In the genomic region with DNA sequence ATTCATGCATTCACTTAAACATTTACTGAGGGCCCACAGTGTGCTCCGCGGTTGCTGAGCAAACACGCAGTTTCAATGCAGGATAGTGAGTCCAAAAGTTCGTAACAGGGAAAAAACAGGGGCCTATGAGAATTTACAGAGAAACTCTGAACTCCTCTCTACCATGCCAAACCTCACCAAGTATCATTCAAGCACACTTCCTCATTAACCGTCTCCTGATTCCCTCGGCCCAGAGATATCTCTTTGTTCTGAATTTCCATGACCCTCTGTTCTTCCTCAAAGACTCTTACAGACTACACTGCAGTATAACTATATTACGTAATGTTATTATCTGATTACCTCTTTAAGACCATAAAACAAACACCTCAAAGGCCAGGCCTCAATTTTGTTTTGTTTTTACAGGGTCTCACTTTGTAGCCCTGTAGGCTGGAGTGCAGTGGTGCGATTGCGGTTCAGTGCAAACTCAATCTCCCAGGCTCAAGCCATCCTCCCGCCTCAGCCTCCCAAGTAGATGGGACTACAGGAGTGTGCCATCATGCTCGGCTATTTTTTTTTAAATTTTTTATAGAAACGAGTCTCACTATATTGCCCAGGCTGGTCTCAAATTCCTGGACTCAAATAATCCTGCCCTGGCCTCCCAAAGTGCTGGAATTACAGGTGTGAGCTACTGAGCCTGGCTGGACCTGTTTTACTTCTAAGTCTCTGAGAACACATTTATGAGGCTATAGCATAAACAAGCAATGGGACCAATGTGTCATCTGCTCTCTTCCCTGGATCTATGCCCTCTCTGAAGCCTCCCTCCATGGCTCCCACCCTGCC, we compare ENCODE assay signal across 1 cellular context.
TF ChIP-seq lines count a peak whose summit lies in the region.

No MANE protein-coding gene starts in this region.

TF ChIP-seq in HepG2, 621 proteins besides CTCF, POLR2A, EP300 and RAD21 (continues in another document):
- TF ChIP-seq, protein P1, sequence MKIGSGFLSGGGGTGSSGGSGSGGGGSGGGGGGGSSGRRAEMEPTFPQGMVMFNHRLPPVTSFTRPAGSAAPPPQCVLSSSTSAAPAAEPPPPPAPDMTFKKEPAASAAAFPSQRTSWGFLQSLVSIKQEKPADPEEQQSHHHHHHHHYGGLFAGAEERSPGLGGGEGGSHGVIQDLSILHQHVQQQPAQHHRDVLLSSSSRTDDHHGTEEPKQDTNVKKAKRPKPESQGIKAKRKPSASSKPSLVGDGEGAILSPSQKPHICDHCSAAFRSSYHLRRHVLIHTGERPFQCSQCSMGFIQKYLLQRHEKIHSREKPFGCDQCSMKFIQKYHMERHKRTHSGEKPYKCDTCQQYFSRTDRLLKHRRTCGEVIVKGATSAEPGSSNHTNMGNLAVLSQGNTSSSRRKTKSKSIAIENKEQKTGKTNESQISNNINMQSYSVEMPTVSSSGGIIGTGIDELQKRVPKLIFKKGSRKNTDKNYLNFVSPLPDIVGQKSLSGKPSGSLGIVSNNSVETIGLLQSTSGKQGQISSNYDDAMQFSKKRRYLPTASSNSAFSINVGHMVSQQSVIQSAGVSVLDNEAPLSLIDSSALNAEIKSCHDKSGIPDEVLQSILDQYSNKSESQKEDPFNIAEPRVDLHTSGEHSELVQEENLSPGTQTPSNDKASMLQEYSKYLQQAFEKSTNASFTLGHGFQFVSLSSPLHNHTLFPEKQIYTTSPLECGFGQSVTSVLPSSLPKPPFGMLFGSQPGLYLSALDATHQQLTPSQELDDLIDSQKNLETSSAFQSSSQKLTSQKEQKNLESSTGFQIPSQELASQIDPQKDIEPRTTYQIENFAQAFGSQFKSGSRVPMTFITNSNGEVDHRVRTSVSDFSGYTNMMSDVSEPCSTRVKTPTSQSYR (CRISPR knock-in tag; IDR thresholded peaks at IDR 0.05; ENCODE audit: borderline replicate concordance): no peak
- TF ChIP-seq PBX2 (CRISPR knock-in tag; IDR thresholded peaks at IDR 0.05) (no peak), NFIC (IDR thresholded peaks at IDR 0.05; ENCODE audit: low read length) (no peak), ZNF20 (CRISPR knock-in tag; IDR thresholded peaks at IDR 0.05) (no peak), ZNF570 (CRISPR knock-in tag; IDR thresholded peaks at IDR 0.05; ENCODE audit: borderline replicate concordance) (no peak), HNF4G (IDR thresholded peaks at IDR 0.05; ENCODE audit: borderline replicate concordance, low read depth, low read length) (peak; percentile 38; the same call in 1 of the 2 replicates), HNF4G (CRISPR knock-in tag; IDR thresholded peaks at IDR 0.05; ENCODE audit: borderline replicate concordance, low read depth) (no peak), POLR2G (IDR thresholded peaks at IDR 0.05; ENCODE audit: low read depth, low read length) (peak; percentile 71; the same call in 1 of the 2 replicates), SSRP1 (CRISPR knock-in tag; IDR thresholded peaks at IDR 0.05) (no peak), ZNF704 (CRISPR knock-in tag; IDR thresholded peaks at IDR 0.05; ENCODE audit: borderline replicate concordance) (no peak), MLLT10 (CRISPR knock-in tag; IDR thresholded peaks at IDR 0.05) (no peak), ZNF781 (CRISPR knock-in tag; IDR thresholded peaks at IDR 0.05; ENCODE audit: borderline replicate concordance, not compliant biosample characterization) (no peak), PITX1 (CRISPR knock-in tag; IDR thresholded peaks at IDR 0.05) (no peak), HOXA5 (CRISPR knock-in tag; IDR thresholded peaks at IDR 0.05) (no peak), KLF16 (CRISPR knock-in tag; IDR thresholded peaks at IDR 0.05) (no peak), FOXK1 (CRISPR knock-in tag; IDR thresholded peaks at IDR 0.05; ENCODE audit: borderline replicate concordance, low read depth) (no peak), ZNF724P (CRISPR knock-in tag; IDR thresholded peaks at IDR 0.05; ENCODE audit: borderline replicate concordance) (no peak), TEAD3 (CRISPR knock-in tag; optimal IDR thresholded peaks at IDR 0.05; ENCODE audit: borderline replicate concordance) (peak; percentile 27), SIN3A (IDR thresholded peaks at IDR 0.05; ENCODE audit: borderline replicate concordance, low read depth, low read length) (0 out of 2 replicates have a peak, but pooled peaks have one; percentile 30), ZNF746 (CRISPR knock-in tag; IDR thresholded peaks at IDR 0.05) (no peak), BHLHE40 (IDR thresholded peaks at IDR 0.05; ENCODE audit: low read length) (no peak), ZNF543 (CRISPR knock-in tag; IDR thresholded peaks at IDR 0.05) (no peak), HNF4A (CRISPR knock-in tag; IDR thresholded peaks at IDR 0.05) (peak; percentile 83), ZNF776 (CRISPR knock-in tag; IDR thresholded peaks at IDR 0.05) (no peak), GATAD1 (CRISPR knock-in tag; IDR thresholded peaks at IDR 0.05) (no peak), CHD2 (IDR thresholded peaks at IDR 0.05; ENCODE audit: low read depth, low read length) (no peak), IKZF4 (CRISPR knock-in tag; IDR thresholded peaks at IDR 0.05; ENCODE audit: borderline replicate concordance, low read depth, not compliant biosample characterization) (no peak), TGIF2 (CRISPR knock-in tag; IDR thresholded peaks at IDR 0.05) (0 out of 2 replicates have a peak, but pooled peaks have one; percentile 15), ZKSCAN8 (CRISPR knock-in tag; IDR thresholded peaks at IDR 0.05; ENCODE audit: borderline replicate concordance) (0 out of 2 replicates have a peak, but pooled peaks have one; percentile 14), ZNF598 (CRISPR knock-in tag; IDR thresholded peaks at IDR 0.05; ENCODE audit: borderline replicate concordance) (no peak), NCOR1 (IDR thresholded peaks at IDR 0.05; ENCODE audit: borderline replicate concordance, low read length) (no peak; the same call in 1 of the 2 replicates), MYNN (CRISPR knock-in tag; IDR thresholded peaks at IDR 0.05; ENCODE audit: low read depth) (no peak), GATA4 (IDR thresholded peaks at IDR 0.05; ENCODE audit: borderline replicate concordance, low read depth) (no peak), PHF8 (CRISPR knock-in tag; IDR thresholded peaks at IDR 0.05) (peak; percentile 30; the same call in 1 of the 2 replicates), GATAD2A (CRISPR knock-in tag; IDR thresholded peaks at IDR 0.05) (0 out of 2 replicates have a peak, but pooled peaks have one; percentile 39), FOXP4 (CRISPR knock-in tag; IDR thresholded peaks at IDR 0.05) (0 out of 2 replicates have a peak, but pooled peaks have one; percentile 4)
- TF ChIP-seq, protein P2, sequence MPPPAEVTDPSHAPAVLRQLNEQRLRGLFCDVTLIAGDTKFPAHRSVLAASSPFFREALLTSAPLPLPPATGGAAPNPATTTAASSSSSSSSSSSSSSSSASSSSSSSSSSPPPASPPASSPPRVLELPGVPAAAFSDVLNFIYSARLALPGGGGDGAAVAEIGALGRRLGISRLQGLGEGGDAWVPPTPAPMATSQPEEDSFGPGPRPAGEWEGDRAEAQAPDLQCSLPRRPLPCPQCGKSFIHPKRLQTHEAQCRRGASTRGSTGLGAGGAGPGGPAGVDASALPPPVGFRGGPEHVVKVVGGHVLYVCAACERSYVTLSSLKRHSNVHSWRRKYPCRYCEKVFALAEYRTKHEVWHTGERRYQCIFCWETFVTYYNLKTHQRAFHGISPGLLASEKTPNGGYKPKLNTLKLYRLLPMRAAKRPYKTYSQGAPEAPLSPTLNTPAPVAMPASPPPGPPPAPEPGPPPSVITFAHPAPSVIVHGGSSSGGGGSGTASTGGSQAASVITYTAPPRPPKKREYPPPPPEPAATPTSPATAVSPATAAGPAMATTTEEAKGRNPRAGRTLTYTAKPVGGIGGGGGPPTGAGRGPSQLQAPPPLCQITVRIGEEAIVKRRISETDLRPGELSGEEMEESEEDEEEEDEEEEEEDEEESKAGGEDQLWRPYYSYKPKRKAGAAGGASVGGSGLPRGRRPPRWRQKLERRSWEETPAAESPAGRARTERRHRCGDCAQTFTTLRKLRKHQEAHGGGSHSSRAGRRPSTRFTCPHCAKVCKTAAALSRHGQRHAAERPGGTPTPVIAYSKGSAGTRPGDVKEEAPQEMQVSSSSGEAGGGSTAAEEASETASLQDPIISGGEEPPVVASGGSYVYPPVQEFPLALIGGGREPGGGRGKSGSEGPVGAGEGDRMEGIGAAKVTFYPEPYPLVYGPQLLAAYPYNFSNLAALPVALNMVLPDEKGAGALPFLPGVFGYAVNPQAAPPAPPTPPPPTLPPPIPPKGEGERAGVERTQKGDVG (CRISPR knock-in tag; IDR thresholded peaks at IDR 0.05; ENCODE audit: borderline replicate concordance): no peak
- TF ChIP-seq, protein P3, sequence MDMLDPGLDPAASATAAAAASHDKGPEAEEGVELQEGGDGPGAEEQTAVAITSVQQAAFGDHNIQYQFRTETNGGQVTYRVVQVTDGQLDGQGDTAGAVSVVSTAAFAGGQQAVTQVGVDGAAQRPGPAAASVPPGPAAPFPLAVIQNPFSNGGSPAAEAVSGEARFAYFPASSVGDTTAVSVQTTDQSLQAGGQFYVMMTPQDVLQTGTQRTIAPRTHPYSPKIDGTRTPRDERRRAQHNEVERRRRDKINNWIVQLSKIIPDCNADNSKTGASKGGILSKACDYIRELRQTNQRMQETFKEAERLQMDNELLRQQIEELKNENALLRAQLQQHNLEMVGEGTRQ (IDR thresholded peaks at IDR 0.05; ENCODE audit: low read depth, low read length): no peak
- TF ChIP-seq, protein P3 (CRISPR knock-in tag; IDR thresholded peaks at IDR 0.05; ENCODE audit: borderline replicate concordance): no peak
- TF ChIP-seq, protein P4, sequence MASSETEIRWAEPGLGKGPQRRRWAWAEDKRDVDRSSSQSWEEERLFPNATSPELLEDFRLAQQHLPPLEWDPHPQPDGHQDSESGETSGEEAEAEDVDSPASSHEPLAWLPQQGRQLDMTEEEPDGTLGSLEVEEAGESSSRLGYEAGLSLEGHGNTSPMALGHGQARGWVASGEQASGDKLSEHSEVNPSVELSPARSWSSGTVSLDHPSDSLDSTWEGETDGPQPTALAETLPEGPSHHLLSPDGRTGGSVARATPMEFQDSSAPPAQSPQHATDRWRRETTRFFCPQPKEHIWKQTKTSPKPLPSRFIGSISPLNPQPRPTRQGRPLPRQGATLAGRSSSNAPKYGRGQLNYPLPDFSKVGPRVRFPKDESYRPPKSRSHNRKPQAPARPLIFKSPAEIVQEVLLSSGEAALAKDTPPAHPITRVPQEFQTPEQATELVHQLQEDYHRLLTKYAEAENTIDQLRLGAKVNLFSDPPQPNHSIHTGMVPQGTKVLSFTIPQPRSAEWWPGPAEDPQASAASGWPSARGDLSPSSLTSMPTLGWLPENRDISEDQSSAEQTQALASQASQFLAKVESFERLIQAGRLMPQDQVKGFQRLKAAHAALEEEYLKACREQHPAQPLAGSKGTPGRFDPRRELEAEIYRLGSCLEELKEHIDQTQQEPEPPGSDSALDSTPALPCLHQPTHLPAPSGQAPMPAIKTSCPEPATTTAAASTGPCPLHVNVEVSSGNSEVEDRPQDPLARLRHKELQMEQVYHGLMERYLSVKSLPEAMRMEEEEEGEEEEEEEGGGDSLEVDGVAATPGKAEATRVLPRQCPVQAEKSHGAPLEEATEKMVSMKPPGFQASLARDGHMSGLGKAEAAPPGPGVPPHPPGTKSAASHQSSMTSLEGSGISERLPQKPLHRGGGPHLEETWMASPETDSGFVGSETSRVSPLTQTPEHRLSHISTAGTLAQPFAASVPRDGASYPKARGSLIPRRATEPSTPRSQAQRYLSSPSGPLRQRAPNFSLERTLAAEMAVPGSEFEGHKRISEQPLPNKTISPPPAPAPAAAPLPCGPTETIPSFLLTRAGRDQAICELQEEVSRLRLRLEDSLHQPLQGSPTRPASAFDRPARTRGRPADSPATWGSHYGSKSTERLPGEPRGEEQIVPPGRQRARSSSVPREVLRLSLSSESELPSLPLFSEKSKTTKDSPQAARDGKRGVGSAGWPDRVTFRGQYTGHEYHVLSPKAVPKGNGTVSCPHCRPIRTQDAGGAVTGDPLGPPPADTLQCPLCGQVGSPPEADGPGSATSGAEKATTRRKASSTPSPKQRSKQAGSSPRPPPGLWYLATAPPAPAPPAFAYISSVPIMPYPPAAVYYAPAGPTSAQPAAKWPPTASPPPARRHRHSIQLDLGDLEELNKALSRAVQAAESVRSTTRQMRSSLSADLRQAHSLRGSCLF (CRISPR knock-in tag; IDR thresholded peaks at IDR 0.05; ENCODE audit: borderline replicate concordance): no peak
- TF ChIP-seq, protein P5, sequence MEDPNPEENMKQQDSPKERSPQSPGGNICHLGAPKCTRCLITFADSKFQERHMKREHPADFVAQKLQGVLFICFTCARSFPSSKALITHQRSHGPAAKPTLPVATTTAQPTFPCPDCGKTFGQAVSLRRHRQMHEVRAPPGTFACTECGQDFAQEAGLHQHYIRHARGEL (CRISPR knock-in tag; IDR thresholded peaks at IDR 0.05): no peak
